ENCODE assay signal across 1 cellular context in genomic region chr3:38164966-38165721, GRCh38.
A peak's percentile ranks its signal among the peaks of the same experiment; 100 is the strongest.
TF ChIP-seq lines count a peak whose summit lies in the region.

OXSR1 (plus strand) TSS chr3:38165537; CDS start chr3:38165877, 340 bp downstream.

TF ChIP-seq in HepG2, 621 proteins besides CTCF, POLR2A, EP300 and RAD21 (continued from another document and continues in another):
- peak; percentile 42; the same call in 1 of the 2 replicates for TF ChIP-seq ZNF710 (CRISPR knock-in tag; IDR thresholded peaks at IDR 0.05; ENCODE audit: borderline replicate concordance)
- TF ChIP-seq SNAPC2 (CRISPR knock-in tag; IDR thresholded peaks at IDR 0.05), result peak; percentile 67; the same call in 1 of the 2 replicates
- peak; percentile 89 for TF ChIP-seq ATF7-NPFF (CRISPR knock-in tag; IDR thresholded peaks at IDR 0.05; ENCODE audit: low read depth)
- no peak for TF ChIP-seq SMYD3 (CRISPR knock-in tag; IDR thresholded peaks at IDR 0.05)
- no peak for TF ChIP-seq ZBTB1 (CRISPR knock-in tag; IDR thresholded peaks at IDR 0.05; ENCODE audit: borderline replicate concordance)
- peak; percentile 94 for TF ChIP-seq ZNF772 (CRISPR knock-in tag; IDR thresholded peaks at IDR 0.05)
- peak; percentile 91 for TF ChIP-seq MXD3 (CRISPR knock-in tag; IDR thresholded peaks at IDR 0.05)
- peak; percentile 61 for TF ChIP-seq SP5 (CRISPR knock-in tag; IDR thresholded peaks at IDR 0.05; ENCODE audit: borderline replicate concordance, low read depth)
- peak; percentile 9; the same call in 1 of the 2 replicates for TF ChIP-seq ZNF776 (CRISPR knock-in tag; IDR thresholded peaks at IDR 0.05)
- TF ChIP-seq ZNF460 (CRISPR knock-in tag; IDR thresholded peaks at IDR 0.05; ENCODE audit: borderline replicate concordance), result peak; percentile 45; the same call in 1 of the 2 replicates
- TF ChIP-seq ZNF446 (CRISPR knock-in tag; IDR thresholded peaks at IDR 0.05), result peak; percentile 32; the same call in 1 of the 2 replicates
- TF ChIP-seq ZNF431 (CRISPR knock-in tag; IDR thresholded peaks at IDR 0.05; ENCODE audit: borderline replicate concordance, low read depth), result peak; percentile 79; the same call in 1 of the 2 replicates
- TF ChIP-seq XRCC5 (optimal IDR thresholded peaks at IDR 0.05; ENCODE audit: low read length), result peak; percentile 69
- no peak; the same call in 1 of the 2 replicates for TF ChIP-seq RFXANK (CRISPR knock-in tag; IDR thresholded peaks at IDR 0.05)
- peak; percentile 47; the same call in 1 of the 2 replicates for TF ChIP-seq MIXL1 (CRISPR knock-in tag; IDR thresholded peaks at IDR 0.05)
- TF ChIP-seq NR2F1 (CRISPR knock-in tag; IDR thresholded peaks at IDR 0.05), result peak; percentile 45 to 51; a peak in 1 of 4 replicates
- no peak for TF ChIP-seq FOXP1 (IDR thresholded peaks at IDR 0.05)
- TF ChIP-seq FOXP1 (CRISPR knock-in tag; IDR thresholded peaks at IDR 0.05), result 0 out of 2 replicates have a peak, but pooled peaks have one; percentile 16
- no peak for TF ChIP-seq ZNF574 (CRISPR knock-in tag; IDR thresholded peaks at IDR 0.05)
- peak; percentile 53; the same call in 1 of the 2 replicates for TF ChIP-seq HMGXB3 (CRISPR knock-in tag; IDR thresholded peaks at IDR 0.05; ENCODE audit: borderline replicate concordance)
- peak; percentile 50; the same call in 1 of the 2 replicates for TF ChIP-seq FOSL2 (CRISPR knock-in tag; IDR thresholded peaks at IDR 0.05)
- TF ChIP-seq ZNF703 (CRISPR knock-in tag; IDR thresholded peaks at IDR 0.05; ENCODE audit: borderline replicate concordance), result no peak
- TF ChIP-seq ZNF260 (CRISPR knock-in tag; IDR thresholded peaks at IDR 0.05; ENCODE audit: borderline replicate concordance, low read depth), result no peak
- 0 out of 2 replicates have a peak, but pooled peaks have one; percentile 12 for TF ChIP-seq ZBTB14 (CRISPR knock-in tag; IDR thresholded peaks at IDR 0.05)
- TF ChIP-seq CREBL2 (CRISPR knock-in tag; IDR thresholded peaks at IDR 0.05; ENCODE audit: borderline replicate concordance), result 0 out of 2 replicates have a peak, but pooled peaks have one; percentile 5
- no peak for TF ChIP-seq ATRX (CRISPR knock-in tag; IDR thresholded peaks at IDR 0.05; ENCODE audit: borderline replicate concordance)
- peak; percentile 65 for TF ChIP-seq ZNF143 (CRISPR knock-in tag; IDR thresholded peaks at IDR 0.05)
- TF ChIP-seq TFDP2 (CRISPR knock-in tag; IDR thresholded peaks at IDR 0.05), result peak; percentile 86
- TF ChIP-seq ZNF503 (CRISPR knock-in tag; IDR thresholded peaks at IDR 0.05), result 0 out of 2 replicates have a peak, but pooled peaks have one; percentile 35
- 0 out of 2 replicates have a peak, but pooled peaks have one; percentile 30 for TF ChIP-seq DZIP1 (CRISPR knock-in tag; IDR thresholded peaks at IDR 0.05)
- peak; percentile 46; the same call in 1 of the 2 replicates for TF ChIP-seq MAX (IDR thresholded peaks at IDR 0.05)
- peak; percentile 90 for TF ChIP-seq TFDP1 (CRISPR knock-in tag; IDR thresholded peaks at IDR 0.05; ENCODE audit: borderline replicate concordance)
- TF ChIP-seq HMG20A (CRISPR knock-in tag; IDR thresholded peaks at IDR 0.05; ENCODE audit: borderline replicate concordance), result no peak
- TF ChIP-seq KDM2A (CRISPR knock-in tag; IDR thresholded peaks at IDR 0.05; ENCODE audit: borderline replicate concordance, low read depth), result peak; percentile 76
- peak; percentile 25; the same call in 1 of the 2 replicates for TF ChIP-seq FOXC1 (CRISPR knock-in tag; IDR thresholded peaks at IDR 0.05; ENCODE audit: borderline replicate concordance)
- TF ChIP-seq BRF2 (CRISPR knock-in tag; IDR thresholded peaks at IDR 0.05), result no peak
- TF ChIP-seq MTA3 (CRISPR knock-in tag; IDR thresholded peaks at IDR 0.05), result no peak
- 0 out of 2 replicates have a peak, but pooled peaks have one; percentile 81 for TF ChIP-seq PRMT3 (CRISPR knock-in tag; IDR thresholded peaks at IDR 0.05; ENCODE audit: borderline replicate concordance, low read depth)
